27 cellular contexts compared by ENCODE assay signal in the genomic region with DNA sequence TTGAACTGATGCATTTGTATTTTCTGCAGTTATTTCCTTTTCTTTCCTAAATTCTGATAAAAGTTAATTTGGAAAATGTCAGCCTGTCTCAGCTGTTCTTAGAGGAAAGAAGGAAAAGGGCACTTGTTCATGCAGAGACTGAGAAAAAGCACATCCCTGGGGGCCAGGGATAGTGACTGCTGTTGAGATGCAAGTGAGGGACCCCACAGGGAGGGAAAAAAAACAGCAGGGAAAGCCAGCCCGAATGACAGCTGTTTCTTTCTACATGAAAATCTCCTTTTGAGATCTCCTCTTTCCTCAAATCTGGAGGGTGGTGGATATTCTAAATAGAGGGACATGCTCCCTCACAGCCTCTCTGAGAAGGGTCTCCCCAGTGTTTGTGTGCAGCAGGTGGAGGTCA.
"Had no signal": no experiment of that assay in that cellular context is flagged by ENCODE, and none has a peak within 500 bp of the region (broad histone marks: within the 10 kb centered on the region; RNA-seq: fewer than 3 reads in every experiment).

No MANE protein-coding gene starts in this region.

- DNase-seq: activated CD4-positive, alpha-beta T cell treated with anti-CD3 and anti-CD28 coated beads for 36 hours; activated CD4-positive, alpha-beta T cell treated with anti-CD3 and anti-CD28 coated beads, Interleukin-2, amount 50 U/mL, for 4 hours; activated CD4-positive, CD25-positive, alpha-beta regulatory T cell; activated effector memory CD4-positive, alpha-beta T cell treated with Interleukin-2 at 50 U/mL for 16 hours; activated naive CD4-positive, alpha-beta T cell treated with Interleukin-2 at 50 U/mL for 16 hours; activated T-cell treated with anti-CD3 and anti-CD28 coated beads for 4 hours; activated T-cell treated with anti-CD3 and anti-CD28 coated beads, Interleukin-2, amount 50 U/mL, for 72 hours; anterior cingulate cortex; foreskin keratinocyte; heart right ventricle; naive B cell; nucleus accumbens; psoas muscle; sigmoid colon; small intestine; stimulated activated naive B cell treated with anti-CD40 and anti-IgM and Interleukin-4, amounts not matched to agents 10 μg/mL and 1 μg/mL and 100 μg/mL, for 72 hours; stomach; tibial artery had no signal

- H3K79me2 ChIP-seq: parathyroid adenoma had no signal

- H3K27me3 ChIP-seq: esophagus muscularis mucosa, foreskin keratinocyte, heart right ventricle, sigmoid colon, stomach, suprapubic skin, tibial artery, upper lobe of right lung had no signal

- H3K27me3 Mint-ChIP-seq: activated CD4-positive, alpha-beta T cell treated with anti-CD3 and anti-CD28 coated beads for 36 hours; activated naive CD8-positive, alpha-beta T cell had no signal

- H3K4me3 ChIP-seq: esophagus muscularis mucosa, heart right ventricle, psoas muscle, sigmoid colon, stomach, suprapubic skin, tibial artery, upper lobe of right lung had no signal

- H3K36me3 ChIP-seq: esophagus muscularis mucosa, heart right ventricle, sigmoid colon, stomach, suprapubic skin, tibial artery, upper lobe of right lung had no signal

- H3K36me3 Mint-ChIP-seq: activated naive CD8-positive, alpha-beta T cell; mesothelial cell of epicardium; naive B cell; stimulated activated naive B cell treated with anti-CD40 and anti-IgM and Interleukin-4, amounts not matched to agents 10 μg/mL and 1 μg/mL and 100 μg/mL, for 72 hours had no signal

- H3K27ac Mint-ChIP-seq: activated CD4-positive, alpha-beta T cell treated with anti-CD3 and anti-CD28 coated beads for 36 hours; activated naive CD8-positive, alpha-beta T cell; activated T-cell treated with anti-CD3 and anti-CD28 coated beads, Interleukin-2, amount 50 U/mL, for 72 hours; dendritic cell treated with granulocyte-macrophage colony-stimulating factor and Interleukin-4, amounts not matched to agents 40 ng/mL and 50 ng/mL, for 4 days; mesothelial cell of epicardium; stimulated activated naive B cell treated with anti-CD40 and anti-IgM and Interleukin-4, amounts not matched to agents 10 μg/mL and 1 μg/mL and 100 μg/mL, for 72 hours; T-helper 2 cell treated with Interferon-gamma antibody and Interleukin-4, amounts not matched to agents 5 μg/mL and 100 μg/mL, for 36 hours had no signal

- H3K9me3 Mint-ChIP-seq: activated T-cell treated with anti-CD3 and anti-CD28 coated beads, Interleukin-2, amount 50 U/mL, for 72 hours; central memory CD8-positive, alpha-beta T cell; dendritic cell treated with granulocyte-macrophage colony-stimulating factor and Interleukin-4, amounts not matched to agents 40 ng/mL and 50 ng/mL, for 4 days; mesothelial cell of epicardium; naive B cell; stimulated activated naive B cell treated with anti-CD40 and anti-IgM and Interleukin-4, amounts not matched to agents 10 μg/mL and 1 μg/mL and 100 μg/mL, for 72 hours; T-helper 2 cell treated with Interferon-gamma antibody and Interleukin-4, amounts not matched to agents 5 μg/mL and 100 μg/mL, for 36 hours had no signal

- H3K4me1 Mint-ChIP-seq: activated CD4-positive, alpha-beta T cell treated with anti-CD3 and anti-CD28 coated beads for 36 hours; central memory CD8-positive, alpha-beta T cell; naive B cell; stimulated activated naive B cell treated with anti-CD40 and anti-IgM and Interleukin-4, amounts not matched to agents 10 μg/mL and 1 μg/mL and 100 μg/mL, for 72 hours had no signal

- H3K9me3 ChIP-seq: esophagus muscularis mucosa, heart right ventricle, psoas muscle, sigmoid colon, stomach, suprapubic skin, tibial artery, upper lobe of right lung had no signal

- H3K4me3 Mint-ChIP-seq: activated CD4-positive, alpha-beta T cell treated with anti-CD3 and anti-CD28 coated beads for 36 hours; activated naive CD8-positive, alpha-beta T cell; activated T-cell treated with anti-CD3 and anti-CD28 coated beads, Interleukin-2, amount 50 U/mL, for 72 hours; central memory CD8-positive, alpha-beta T cell; dendritic cell treated with granulocyte-macrophage colony-stimulating factor and Interleukin-4, amounts not matched to agents 40 ng/mL and 50 ng/mL, for 4 days; mesothelial cell of epicardium; naive B cell; stimulated activated naive B cell treated with anti-CD40 and anti-IgM and Interleukin-4, amounts not matched to agents 10 μg/mL and 1 μg/mL and 100 μg/mL, for 72 hours; T-helper 2 cell treated with Interferon-gamma antibody and Interleukin-4, amounts not matched to agents 5 μg/mL and 100 μg/mL, for 36 hours had no signal

- H2AFZ ChIP-seq: parathyroid adenoma had no signal

- H3K27ac ChIP-seq: esophagus muscularis mucosa, foreskin keratinocyte, heart right ventricle, parathyroid adenoma, psoas muscle, sigmoid colon, stomach, suprapubic skin, tibial artery, upper lobe of right lung had no signal

- H3K4me1 ChIP-seq: esophagus muscularis mucosa, foreskin keratinocyte, heart right ventricle, parathyroid adenoma, psoas muscle, sigmoid colon, suprapubic skin, tibial artery, upper lobe of right lung had no signal

- ATAC-seq: activated CD4-positive, alpha-beta T cell treated with anti-CD3 and anti-CD28 coated beads for 36 hours; activated T-cell treated with anti-CD3 and anti-CD28 coated beads, Interleukin-2, amount 50 U/mL, for 72 hours; foreskin keratinocyte; heart right ventricle; psoas muscle; stimulated activated naive B cell treated with anti-CD40 and anti-IgM and Interleukin-4, amounts not matched to agents 10 μg/mL and 1 μg/mL and 100 μg/mL, for 72 hours; upper lobe of right lung had no signal

- H3K9ac ChIP-seq: parathyroid adenoma had no signal
